2 cellular contexts compared by ENCODE assay signal in the genomic region with DNA sequence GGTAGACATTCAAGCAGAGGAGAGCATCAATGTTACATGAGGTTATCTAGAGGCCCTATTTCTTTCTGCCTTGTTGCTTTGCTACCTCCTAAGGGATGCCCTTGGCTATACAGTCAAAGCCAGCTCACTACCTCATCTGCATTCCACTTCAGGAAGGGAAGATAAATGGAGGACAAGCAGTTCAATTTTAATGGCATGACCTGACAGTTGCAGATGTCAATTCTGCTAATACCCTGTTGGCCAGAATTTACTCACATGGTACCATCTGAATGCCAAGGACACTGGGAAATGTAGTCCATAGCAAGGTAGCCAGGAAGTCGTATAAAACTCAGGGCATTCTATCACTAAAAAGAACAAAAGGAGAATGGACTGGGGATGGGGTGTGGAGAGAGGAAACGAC.
TF ChIP-seq lines count a peak whose summit lies in the region.

No MANE protein-coding gene starts in this region.

TF ChIP-seq in HCT116, 20 proteins besides CTCF, POLR2A, EP300 and RAD21:
- TF ChIP-seq, protein P1, sequence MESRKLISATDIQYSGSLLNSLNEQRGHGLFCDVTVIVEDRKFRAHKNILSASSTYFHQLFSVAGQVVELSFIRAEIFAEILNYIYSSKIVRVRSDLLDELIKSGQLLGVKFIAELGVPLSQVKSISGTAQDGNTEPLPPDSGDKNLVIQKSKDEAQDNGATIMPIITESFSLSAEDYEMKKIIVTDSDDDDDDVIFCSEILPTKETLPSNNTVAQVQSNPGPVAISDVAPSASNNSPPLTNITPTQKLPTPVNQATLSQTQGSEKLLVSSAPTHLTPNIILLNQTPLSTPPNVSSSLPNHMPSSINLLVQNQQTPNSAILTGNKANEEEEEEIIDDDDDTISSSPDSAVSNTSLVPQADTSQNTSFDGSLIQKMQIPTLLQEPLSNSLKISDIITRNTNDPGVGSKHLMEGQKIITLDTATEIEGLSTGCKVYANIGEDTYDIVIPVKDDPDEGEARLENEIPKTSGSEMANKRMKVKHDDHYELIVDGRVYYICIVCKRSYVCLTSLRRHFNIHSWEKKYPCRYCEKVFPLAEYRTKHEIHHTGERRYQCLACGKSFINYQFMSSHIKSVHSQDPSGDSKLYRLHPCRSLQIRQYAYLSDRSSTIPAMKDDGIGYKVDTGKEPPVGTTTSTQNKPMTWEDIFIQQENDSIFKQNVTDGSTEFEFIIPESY (IDR thresholded peaks at IDR 0.05; ENCODE audit: extremely low read depth, insufficient replicate concordance, low read length), result no peak
- TF ChIP-seq POLR2AphosphoS5 (IDR thresholded peaks at IDR 0.05; ENCODE audit: low read depth, low read length) (no peak), ELF1 (IDR thresholded peaks at IDR 0.05; ENCODE audit: borderline replicate concordance, low read depth) (0 out of 2 replicates have a peak, but pooled peaks have one; percentile 16), YY1 (IDR thresholded peaks at IDR 0.05; ENCODE audit: extremely low read depth, insufficient replicate concordance, low read depth, low read length) (no peak), EGR1 (IDR thresholded peaks at IDR 0.05; ENCODE audit: low read depth) (no peak)

TF ChIP-seq in endothelial cell of umbilical vein, 7 proteins besides CTCF, POLR2A, EP300 and RAD21:
- TF ChIP-seq POLR2AphosphoS5 (IDR thresholded peaks at IDR 0.05; ENCODE audit: insufficient read depth, low read depth, low read length), result no peak
- no peak for TF ChIP-seq MYC (IDR thresholded peaks at IDR 0.05; ENCODE audit: low read depth, low read length)
- no peak for TF ChIP-seq JUN (IDR thresholded peaks at IDR 0.05; ENCODE audit: borderline replicate concordance, insufficient read depth, insufficient read length, low read depth)
- TF ChIP-seq GATA2 (IDR thresholded peaks at IDR 0.05; ENCODE audit: insufficient read depth, insufficient read length, low read depth, low read length), result no peak
- TF ChIP-seq, protein P2, sequence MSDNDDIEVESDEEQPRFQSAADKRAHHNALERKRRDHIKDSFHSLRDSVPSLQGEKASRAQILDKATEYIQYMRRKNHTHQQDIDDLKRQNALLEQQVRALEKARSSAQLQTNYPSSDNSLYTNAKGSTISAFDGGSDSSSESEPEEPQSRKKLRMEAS (IDR thresholded peaks at IDR 0.05; ENCODE audit: insufficient read depth, insufficient read length), result no peak
- no peak for TF ChIP-seq EZH2 (IDR thresholded peaks at IDR 0.05; ENCODE audit: borderline replicate concordance, low read depth, low read length, severe bottlenecking)
- no peak for TF ChIP-seq FOS (IDR thresholded peaks at IDR 0.05; ENCODE audit: borderline replicate concordance, insufficient read depth, low read length)
